In the genomic region with DNA sequence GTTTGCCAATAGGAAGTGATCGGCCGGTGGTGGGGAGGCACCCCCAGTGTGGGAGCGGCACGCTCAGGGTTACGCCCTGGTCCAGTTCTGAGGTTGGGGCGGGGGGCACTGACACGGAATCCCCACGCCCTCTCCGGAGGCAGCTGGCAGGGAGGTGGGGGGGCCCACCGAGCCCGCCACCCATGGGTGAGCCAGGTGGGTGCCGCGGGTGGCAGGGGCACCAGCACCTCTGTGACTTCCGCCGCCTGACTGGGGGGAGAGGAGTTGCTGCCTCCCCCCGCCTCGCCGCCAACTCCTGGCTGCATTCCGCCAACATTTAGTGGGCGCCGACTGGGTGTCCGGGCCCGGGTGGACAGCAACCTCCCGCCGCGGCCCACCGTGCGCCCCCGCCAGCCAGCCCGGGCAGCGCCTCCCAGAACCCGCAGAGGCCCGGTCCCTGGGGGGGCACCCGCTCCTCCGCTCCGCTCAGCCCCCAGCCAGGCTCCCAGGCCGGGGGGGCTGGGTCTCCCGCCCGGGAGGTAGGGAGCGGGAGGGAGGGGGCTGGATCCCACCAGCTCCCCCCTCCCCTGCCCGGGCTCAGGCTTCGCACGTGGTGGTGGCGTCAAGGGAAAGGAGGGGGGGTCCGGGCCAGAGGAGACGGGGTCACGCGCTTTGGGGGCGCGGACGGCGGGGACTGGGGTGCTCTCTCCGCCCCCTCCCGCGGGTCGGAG, we compare ENCODE assay signal across 8 cellular contexts. TPM values are rescaled to one million over a fixed set of nuclear protein-coding genes. Genes with fewer than 3 reads are reported as not detected.
DNase-seq lines count a peak whose midpoint lies in the region; ATAC-seq and TF ChIP-seq lines count a peak whose summit lies in the region.

No MANE protein-coding gene starts in this region.

- H3K27ac ChIP-seq in CD8-positive, alpha-beta T cell (ENCODE audit: low read depth, low read length) = peak overlapping the region; percentile 66
- H3K27ac ChIP-seq in layer of hippocampus (ENCODE audit: low read depth, low read length) = peak overlapping the region; percentile 98

- ATAC-seq in CD8-positive, alpha-beta T cell = no peak
- ATAC-seq in central memory CD8-positive, alpha-beta T cell (replicated peaks; ENCODE audit: extremely low read depth, poor library complexity, severe bottlenecking) = no peak
- ATAC-seq in GM21526 (IDR thresholded peaks at IDR 0.05; ENCODE audit: low FRiP score, unreplicated experiment) = no peak

- no peaks in the 10 kb centered on the region for H3K9me3 ChIP-seq in CD8-positive, alpha-beta T cell (ENCODE audit: low read length)
- no peaks in the 10 kb centered on the region for H3K9me3 ChIP-seq in HAP-1

- H3K9me3 Mint-ChIP-seq in CD8-positive, alpha-beta T cell = no peaks in the 10 kb centered on the region
- H3K9me3 Mint-ChIP-seq in central memory CD8-positive, alpha-beta T cell = no peaks in the 10 kb centered on the region

- H3K4me3 ChIP-seq in CD8-positive, alpha-beta T cell (ENCODE audit: low read depth, low read length) = peak overlapping the region; percentile 69
- peak overlapping the region; percentile 77 for H3K4me3 ChIP-seq in HAP-1

- POLR2A ChIA-PET in CD8-positive, alpha-beta T cell (lab: Charles Lee) = interaction anchor here (2.3 kb wide), 1 partner anchor 40 kb away, joined by 7 read pairs; no protein-coding TSS in a partner anchor

- peaks cover 43% of the 10 kb centered on the region for H3K4me1 Mint-ChIP-seq in CD8-positive, alpha-beta T cell (ENCODE audit: low read depth)
- H3K4me1 Mint-ChIP-seq in central memory CD8-positive, alpha-beta T cell = peaks cover 30% of the 10 kb centered on the region

- TF ChIP-seq CTCF in CD8-positive, alpha-beta T cell (IDR thresholded peaks at IDR 0.05) = no peak

- no peaks in the 10 kb centered on the region for H3K27me3 ChIP-seq in CD8-positive, alpha-beta T cell (ENCODE audit: insufficient read depth, low read length)
- no peaks in the 10 kb centered on the region for H3K27me3 ChIP-seq in HAP-1 (ENCODE audit: low read depth)
- no peaks in the 10 kb centered on the region for H3K27me3 ChIP-seq in layer of hippocampus (ENCODE audit: control insufficient read depth, insufficient read depth, low read length)

- H3K4me1 ChIP-seq in CD8-positive, alpha-beta T cell (ENCODE audit: insufficient read depth, low read length) = peaks cover 64% of the 10 kb centered on the region
- peaks cover 18% of the 10 kb centered on the region; the same call in 1 of the 2 replicates for H3K4me1 ChIP-seq in HAP-1

- H3K27me3 Mint-ChIP-seq in CD8-positive, alpha-beta T cell (ENCODE audit: low read depth) = no peaks in the 10 kb centered on the region
- H3K27me3 Mint-ChIP-seq in central memory CD8-positive, alpha-beta T cell = no peaks in the 10 kb centered on the region

- intact Hi-C loops in CD8-positive, alpha-beta T cell (cut with DNase I, micrococcal nuclease) = loop anchor here in 1 of 2 experiments (1.0 to 10.0 kb wide), 3 partner anchors 60 to 658 kb away; partner anchors contain the start of genes DOHH, DPP9, FZR1 and MAP2K2

- peaks cover 16% of the 10 kb centered on the region for H3K36me3 ChIP-seq in CD8-positive, alpha-beta T cell (ENCODE audit: insufficient read depth, low read length)
- peaks cover 29% of the 10 kb centered on the region for H3K36me3 ChIP-seq in HAP-1 (replicated peaks)

- CTCF ChIA-PET in CD8-positive, alpha-beta T cell (lab: Charles Lee) = no interaction called here

- in situ Hi-C loops in HAP-1 (cut with MboI; ENCODE audit: low sequenced_read_pairs) = no loop called here

- H3K27ac Mint-ChIP-seq in CD8-positive, alpha-beta T cell = peak overlapping the region; percentile 52
- H3K27ac Mint-ChIP-seq in central memory CD8-positive, alpha-beta T cell (ENCODE audit: low read depth) = peak overlapping the region; percentile 79

- peak in 5 of 7 experiments; percentile 43 to 79 (median 62) for DNase-seq in CD8-positive, alpha-beta T cell
- DNase-seq in HAP-1 (ENCODE audit: low spot score in 2 of 2) (peak in 1 of 2 experiments; percentile 54), T follicular helper cell (ENCODE audit: low read depth) (peak; percentile 43), NCI-H526 (lab: John Stamatoyannopoulos, UW) (no peak)
- DNase-seq in central memory CD8-positive, alpha-beta T cell (ENCODE audit: low spot score in 2 of 2) = peak in 1 of 2 donors; percentile 42
- DNase-seq in stimulated activated CD8-positive, alpha-beta memory T cell treated with anti-CD3 and anti-CD28 coated beads, Interleukin-12 subunit alpha, Interleukin-12 subunit beta, amount 100 ng/mL, for 4 hours (ENCODE audit: low read depth) = peak; percentile 41

- H3K36me3 Mint-ChIP-seq in CD8-positive, alpha-beta T cell = peaks cover 5% of the 10 kb centered on the region
- H3K36me3 Mint-ChIP-seq in central memory CD8-positive, alpha-beta T cell (ENCODE audit: insufficient read depth) = peaks cover 28% of the 10 kb centered on the region

- H3K4me3 Mint-ChIP-seq in CD8-positive, alpha-beta T cell = peak overlapping the region; percentile 85
- H3K4me3 Mint-ChIP-seq in central memory CD8-positive, alpha-beta T cell = peak overlapping the region; percentile 83

RNA-seq across cellular contexts. Expression of gene ZBTB7A, which starts 2.0 kb away (rescaled TPM):
- 10 to 100 TPM; 58.2 to 64.5 TPM for total RNA-seq in CD8-positive, alpha-beta T cell

RNA-seq across cellular contexts. Expression of gene PIAS4, which starts 57.2 kb away (rescaled TPM):
- total RNA-seq in CD8-positive, alpha-beta T cell = 10 to 100 TPM; 11.6 to 14.9 TPM

RNA-seq across cellular contexts. Expression of gene MAP2K2, which starts 59.2 kb away (rescaled TPM):
- total RNA-seq in CD8-positive, alpha-beta T cell = 10 to 100 TPM; 73.9 to 76.8 TPM

Comparison
In these comparisons a context has a peak if more than half of its experiments do, and no peak if none do; other contexts are left out.
1. DNase-seq: peak in CD8-positive, alpha-beta T cell (5 of 7), T follicular helper cell (single experiment) and stimulated activated CD8-positive, alpha-beta memory T cell treated with anti-CD3 and anti-CD28 coated beads, Interleukin-12 subunit alpha, Interleukin-12 subunit beta, amount 100 ng/mL, for 4 hours (single experiment); none in NCI-H526 (0 of 2).